24 cellular contexts compared by ENCODE assay signal in the genomic region with DNA sequence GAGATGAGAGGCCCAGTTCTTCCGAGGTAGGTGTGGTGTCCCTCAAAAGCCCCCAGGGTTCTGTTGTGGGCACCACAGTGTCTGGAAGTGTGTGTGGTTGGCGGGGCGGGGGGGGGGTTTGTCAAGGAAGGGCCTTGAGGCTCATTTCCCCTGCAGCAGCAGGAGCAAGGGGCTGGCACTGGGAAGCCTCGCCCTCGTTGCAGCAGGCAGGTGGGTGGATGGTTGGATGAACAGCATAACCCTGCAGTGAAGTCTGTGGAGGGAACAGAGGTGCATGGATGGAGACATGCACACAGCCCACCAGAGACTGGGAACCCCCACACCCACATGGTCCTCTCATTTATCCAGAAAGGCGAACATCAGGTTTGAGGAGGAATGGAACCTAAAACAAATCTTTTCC. TPM values are rescaled to one million over a fixed set of nuclear protein-coding genes. Genes with fewer than 3 reads are reported as not detected.
DNase-seq lines count a peak whose midpoint lies in the region; ATAC-seq, FAIRE-seq and TF ChIP-seq lines count a peak whose summit lies in the region.
"Had no signal": no experiment of that assay in that cellular context is flagged by ENCODE, and none has a peak within 500 bp of the region (broad histone marks: within the 10 kb centered on the region; RNA-seq: fewer than 3 reads in every experiment).

No MANE protein-coding gene starts in this region.

- in situ Hi-C loops in IMR-90 (cut with MboI; ENCODE audit: low sequenced_read_pairs) = no loop called here

- peaks cover 1% of the 10 kb centered on the region for H3K36me3 Mint-ChIP-seq in chondrocyte (ENCODE audit: low read depth)
- H3K36me3 Mint-ChIP-seq: CD4-positive, CD25-positive, alpha-beta regulatory T cell; CD8-positive, alpha-beta memory T cell had no signal

- H2BK120ac ChIP-seq in IMR-90 (ENCODE audit: low read depth, low read length) = peak overlapping the region; percentile 68; the same call in 1 of the 2 replicates

- no peak overlapping the region for H3K23ac ChIP-seq in IMR-90 (ENCODE audit: low read depth, low read length)

- ATAC-seq in IMR-90 (ENCODE audit: low read depth) (no peak), pancreas (no peak)

- peaks cover 7% of the 10 kb centered on the region for H3K9me3 Mint-ChIP-seq in chondrocyte (ENCODE audit: low read depth)
- H3K9me3 Mint-ChIP-seq: CD8-positive, alpha-beta memory T cell had no signal

- POLR2A ChIA-PET in IMR-90 (lab: Charles Lee; ENCODE audit: unreplicated experiment) = no interaction called here

- H4K8ac ChIP-seq in IMR-90 (ENCODE audit: low read depth in 2 of 2, low read length in 2 of 2) = peak overlapping the region in 1 of 2 experiments; percentile 46; a peak in 2 of 4 replicates

- no peak for FAIRE-seq in pancreas (lab: Jason Lieb, UNC)
- FAIRE-seq: A204.1, D721Med, GM12892, GM18507 had no signal

- H3K4me2 ChIP-seq in IMR-90 (ENCODE audit: low read depth, low read length) = no peak overlapping the region

- WGBS in IMR-90 (ENCODE audit: extremely low coverage in 2 of 2, insufficient read length in 1 of 2), 2 experiments = no CpG with 5 or more reads among the region's 6 CpGs
- 63 to 82% (median 73%) methylated on average over 6 of the region's 6 CpGs for WGBS in spleen, 5 donors
- WGBS in pancreas, 2 donors = 77 to 78% methylated on average over 6 of the region's 6 CpGs
- 64 to 68% methylated on average over 6 of the region's 6 CpGs for WGBS in lower leg skin, 2 donors

- H3K4me3 ChIP-seq in IMR-90 (ENCODE audit: insufficient read depth, low read depth, low read length) (no peak overlapping the region), spleen (no peak overlapping the region), pancreas (no peak overlapping the region), lower leg skin (ENCODE audit: low read depth, poor library complexity, severe bottlenecking) (no peak overlapping the region), left ventricle myocardium inferior (no peak overlapping the region)

- H3K9me3 ChIP-seq in IMR-90 (ENCODE audit: control insufficient read depth, insufficient read depth, low read length) = peaks cover 10% of the 10 kb centered on the region
- no peaks in the 10 kb centered on the region for H3K9me3 ChIP-seq in spleen
- no peaks in the 10 kb centered on the region for H3K9me3 ChIP-seq in pancreas
- peaks cover 5% of the 10 kb centered on the region for H3K9me3 ChIP-seq in left ventricle myocardium inferior (replicated peaks)
- H3K9me3 ChIP-seq: BE2C had no signal

- H3K27me3 ChIP-seq in IMR-90 (ENCODE audit: control insufficient read depth, insufficient read depth, low read length) (no peaks in the 10 kb centered on the region), spleen (replicated peaks in 1 of 7) (peaks cover 0 to 18% (median 0%) of the 10 kb centered on the region in 7 donors), pancreas (no peaks in the 10 kb centered on the region), left ventricle myocardium inferior (ENCODE audit: low read depth) (peaks cover 41% of the 10 kb centered on the region)
- H3K27me3 ChIP-seq: BE2C had no signal

- H3K36me3 ChIP-seq in IMR-90 (ENCODE audit: control insufficient read depth, insufficient read depth, low read length) (no peaks in the 10 kb centered on the region), spleen (no peaks in the 10 kb centered on the region), pancreas (no peaks in the 10 kb centered on the region), left ventricle myocardium inferior (no peaks in the 10 kb centered on the region)
- H3K36me3 ChIP-seq: BE2C had no signal

- no peak for DNase-seq in IMR-90
- DNase-seq in chondrocyte (ENCODE audit: low spot score) = peak; percentile 30
- DNase-seq in islet precursor cell = peak; percentile 34
- peak; percentile 66 for DNase-seq in spleen
- DNase-seq in pancreas = no peak
- DNase-seq in lower leg skin (ENCODE audit: low spot score in 2 of 2) = no peak
- DNase-seq in left ventricle myocardium inferior = no peak
- DNase-seq in activated CD4-positive, CD25-positive, alpha-beta regulatory T cell treated with anti-CD3 and anti-CD28 coated beads, Interleukin-2, amount 50 U/mL, for 72 hours = no peak
- DNase-seq: ACHN; BE2C; C1 segment of cervical spinal cord; CD4-positive, CD25-positive, alpha-beta regulatory T cell; CD8-positive, alpha-beta memory T cell; COR-L47; DMS79; GDM1; GOT3; H9 had no signal

- TF ChIP-seq CTCF in IMR-90 (conservative IDR thresholded peaks at IDR 0.05; ENCODE audit: low read depth, low read length) (no peak), chondrocyte (IDR thresholded peaks at IDR 0.05) (no peak), spleen (IDR thresholded peaks at IDR 0.05 in 8 of 11, conservative IDR thresholded peaks at IDR 0.05 in 3 of 11) (no peak), pancreas (IDR thresholded peaks at IDR 0.05) (no peak), lower leg skin (IDR thresholded peaks at IDR 0.05) (no peak), left ventricle myocardium inferior (IDR thresholded peaks at IDR 0.05; ENCODE audit: borderline replicate concordance) (no peak)

- peak overlapping the region; percentile 80 for H2BK20ac ChIP-seq in IMR-90 (ENCODE audit: low read depth, low read length)

- no peak overlapping the region for H3K14ac ChIP-seq in IMR-90 (replicated peaks; ENCODE audit: low read depth, low read length)

- no peaks in the 10 kb centered on the region for H3K79me1 ChIP-seq in IMR-90 (ENCODE audit: low read depth in 1 of 2, low read length in 2 of 2)

- no peak overlapping the region for H2AK9ac ChIP-seq in IMR-90 (replicated peaks; ENCODE audit: low read depth, low read length, poor library complexity)

- BruUV-seq in IMR-90 (replicated peaks; lab: Mats Ljungman, UMichigan) = no TSS peak

- H3K9ac ChIP-seq in IMR-90 (ENCODE audit: low read depth, low read length) = no peak overlapping the region

- no peaks in the 10 kb centered on the region for H3K9me1 ChIP-seq in IMR-90 (ENCODE audit: insufficient read depth, low read length)

- H4K20me1 ChIP-seq in IMR-90 (ENCODE audit: insufficient read depth, low read length) = no peaks in the 10 kb centered on the region

- peak overlapping the region; percentile 71 for H3K4ac ChIP-seq in IMR-90 (ENCODE audit: low read depth, low read length)

- peak overlapping the region; percentile 13; the same call in 1 of the 3 replicates for H2BK15ac ChIP-seq in IMR-90 (ENCODE audit: low read depth, low read length)

- H3K56ac ChIP-seq in IMR-90 (ENCODE audit: extremely low read depth, insufficient read depth, low read length) = no peak overlapping the region

- H2AK5ac ChIP-seq in IMR-90 (ENCODE audit: low read depth, low read length) = peak overlapping the region; percentile 48; the same call in 1 of the 2 replicates

- intact Hi-C loops in IMR-90 (cut with micrococcal nuclease) (no loop called here), spleen (cut with DNase I; ENCODE audit: low total_unique reads) (no loop called here), pancreas (cut with DNase I) (no loop called here), lower leg skin (cut with DNase I; ENCODE audit: low total_unique reads) (no loop called here), left ventricle myocardium inferior (cut with micrococcal nuclease) (no loop called here)

- dilution Hi-C loops in IMR-90 (cut with HindIII; ENCODE audit: low sequenced_read_pairs, unreplicated experiment) = no loop called here

- H3K27ac Mint-ChIP-seq in chondrocyte (ENCODE audit: unreplicated experiment) = no peak overlapping the region
- H3K27ac Mint-ChIP-seq: CD4-positive, CD25-positive, alpha-beta regulatory T cell; CD8-positive, alpha-beta memory T cell; H9 had no signal

- H3K27ac ChIP-seq in IMR-90 (ENCODE audit: insufficient read depth, low read length) (no peak overlapping the region), spleen (no peak overlapping the region), pancreas (no peak overlapping the region), left ventricle myocardium inferior (replicated peaks) (no peak overlapping the region)

- no peak overlapping the region for H2BK5ac ChIP-seq in IMR-90 (ENCODE audit: low read depth, low read length, poor library complexity, severe bottlenecking)

- CTCF ChIA-PET in IMR-90 (lab: Yijun Ruan, JAX) = no interaction called here

- H3K4me1 ChIP-seq in IMR-90 (ENCODE audit: control insufficient read depth, insufficient read depth, low read length) = peaks cover 8% of the 10 kb centered on the region
- H3K4me1 ChIP-seq in spleen = no peaks in the 10 kb centered on the region
- no peaks in the 10 kb centered on the region for H3K4me1 ChIP-seq in pancreas
- no peaks in the 10 kb centered on the region for H3K4me1 ChIP-seq in left ventricle myocardium inferior
- H3K4me1 ChIP-seq: BE2C had no signal

- no peak overlapping the region for H3K18ac ChIP-seq in IMR-90 (ENCODE audit: low read depth, low read length)

- H3K4me3 Mint-ChIP-seq in chondrocyte (ENCODE audit: unreplicated experiment) = no peak overlapping the region
- H3K4me3 Mint-ChIP-seq: CD4-positive, CD25-positive, alpha-beta regulatory T cell; H9 had no signal

- TF ChIP-seq POLR2A in IMR-90 (IDR thresholded peaks at IDR 0.05; ENCODE audit: low read depth, low read length) = no peak
- TF ChIP-seq POLR2A in spleen (IDR thresholded peaks at IDR 0.05) = no peak
- no peak for TF ChIP-seq POLR2A in lower leg skin (IDR thresholded peaks at IDR 0.05)

- peaks cover 14% of the 10 kb centered on the region for H3K4me1 Mint-ChIP-seq in chondrocyte (ENCODE audit: low read depth)
- H3K4me1 Mint-ChIP-seq: CD8-positive, alpha-beta memory T cell had no signal

- H4K91ac ChIP-seq in IMR-90 (ENCODE audit: insufficient read depth, low read depth, low read length) = peak overlapping the region; percentile 15

- H2AFZ ChIP-seq in IMR-90 (replicated peaks; ENCODE audit: low read length, poor library complexity) = peak overlapping the region; percentile 61

- TF ChIP-seq RAD21 in IMR-90 (IDR thresholded peaks at IDR 0.05; ENCODE audit: low read length) = no peak

- no peak overlapping the region for H4K5ac ChIP-seq in IMR-90 (ENCODE audit: low read depth, low read length)

- H3K27me3 Mint-ChIP-seq in chondrocyte (ENCODE audit: low read depth) = no peaks in the 10 kb centered on the region

RNA-seq across cellular contexts. Expression of gene SPATA31E1, which starts 2.0 kb away (rescaled TPM):
- total RNA-seq in IMR-90 (2012; rRNA removed) = not detected in 2 replicates
- polyA plus RNA-seq in IMR-90 (2012; rRNA removed) = 0.03 and 0.04 TPM in 2 replicates
- 0.02 TPM in 1 of 2 replicates, not detected in the other for polyA plus RNA-seq in IMR-90 (2012; cell fraction: cytosol; rRNA removed)
- polyA plus RNA-seq in IMR-90 (2012; cell fraction: nucleus; rRNA removed; ENCODE audit: low replicate concordance) = 0.19 and 0.20 TPM in 2 replicates
- total RNA-seq in chondrocyte = not detected in 3 replicates
- not detected for total RNA-seq in spleen
- not detected for polyA plus RNA-seq in spleen
- total RNA-seq in pancreas = not detected
- under 1 TPM in 1 of 2 donors, not detected in 1; 0.02 TPM for polyA plus RNA-seq in pancreas
- not detected for total RNA-seq in lower leg skin
- total RNA-seq in left ventricle myocardium inferior = not detected
- total RNA-seq: CD4-positive, CD25-positive, alpha-beta regulatory T cell; CD8-positive, alpha-beta memory T cell; Daoy; HT-29 had no signal
- polyA plus RNA-seq: CD4-positive, CD25-positive, alpha-beta regulatory T cell; CD8-positive, alpha-beta memory T cell had no signal

RNA-seq across cellular contexts. Expression of gene SPATA31C1, which starts 37.1 kb away (rescaled TPM):
- total RNA-seq in IMR-90 (2012; rRNA removed) (not detected in 2 replicates), chondrocyte (not detected in 3 replicates), spleen (not detected), pancreas (not detected), lower leg skin (not detected), left ventricle myocardium inferior (not detected)
- polyA plus RNA-seq in IMR-90 (2012; rRNA removed) (not detected in 2 replicates), spleen (not detected), pancreas (not detected)
- polyA plus RNA-seq in IMR-90 (2012; cell fraction: cytosol; rRNA removed) = not detected in 2 replicates
- not detected in 2 replicates for polyA plus RNA-seq in IMR-90 (2012; cell fraction: nucleus; rRNA removed; ENCODE audit: low replicate concordance)
- total RNA-seq: CD4-positive, CD25-positive, alpha-beta regulatory T cell; CD8-positive, alpha-beta memory T cell; Daoy; HT-29 had no signal
- polyA plus RNA-seq: CD8-positive, alpha-beta memory T cell had no signal

Comparison
In these comparisons a context has a peak if more than half of its experiments do, and no peak if none do; other contexts are left out.
1. DNase-seq: peak in chondrocyte (single experiment), islet precursor cell (single experiment) and spleen (single experiment); none in IMR-90 (single experiment), pancreas (0 of 6), lower leg skin (0 of 2), left ventricle myocardium inferior (single experiment) and activated CD4-positive, CD25-positive, alpha-beta regulatory T cell treated with anti-CD3 and anti-CD28 coated beads, Interleukin-2, amount 50 U/mL, for 72 hours (single experiment).